In genomic region chr3:138114431-138114918, GRCh38 we compare ENCODE assay signal across 7 cellular contexts. TPM values are rescaled to one million over a fixed set of nuclear protein-coding genes. Genes with fewer than 3 reads are reported as not detected.
DNase-seq lines count a peak whose midpoint lies in the region; ATAC-seq, FAIRE-seq and TF ChIP-seq lines count a peak whose summit lies in the region.

No MANE protein-coding gene starts in this region.

- H3K36me3 Mint-ChIP-seq in glutamatergic neuron (ENCODE audit: unreplicated experiment) = no peaks in the 10 kb centered on the region

- H3K27ac ChIP-seq in VCaP = peak overlapping the region; percentile 55

- H3K4me3 Mint-ChIP-seq in glutamatergic neuron (ENCODE audit: unreplicated experiment) = peak overlapping the region; percentile 84

- no peak for TF ChIP-seq CTCF in HFF-Myc (IDR thresholded peaks at IDR 0.05; ENCODE audit: low read depth, low read length, missing control alignments)
- TF ChIP-seq CTCF in VCaP (conservative IDR thresholded peaks at IDR 0.05) = no peak
- no peak for TF ChIP-seq CTCF in glutamatergic neuron (IDR thresholded peaks at IDR 0.05; ENCODE audit: partially characterized antibody, unreplicated experiment)
- no peak for TF ChIP-seq CTCF in D721Med (IDR thresholded peaks at IDR 0.05; ENCODE audit: insufficient read depth, missing control alignments)

- no peak for ATAC-seq in GM19328 (IDR thresholded peaks at IDR 0.05; ENCODE audit: unreplicated experiment)

- H3K27ac Mint-ChIP-seq in glutamatergic neuron (ENCODE audit: unreplicated experiment) = no peak overlapping the region

- H3K4me3 ChIP-seq in HFF-Myc (replicated peaks; ENCODE audit: low read depth, low read length) = peak overlapping the region; percentile 74

- peaks cover 4% of the 10 kb centered on the region for H3K27me3 Mint-ChIP-seq in glutamatergic neuron (ENCODE audit: unreplicated experiment)

- DNase-seq in HFF-Myc (ENCODE audit: extremely low read depth, low read depth) (no peak), glutamatergic neuron (no peak), renal cortical epithelial cell (ENCODE audit: low read depth) (peak; percentile 33), GM19239 (ENCODE audit: insufficient read length, low spot score) (no peak), D721Med (ENCODE audit: insufficient read length, low spot score) (no peak)

- FAIRE-seq in GM19239 (lab: Jason Lieb, UNC) (no peak), D721Med (lab: Jason Lieb, UNC) (no peak)

- no peaks in the 10 kb centered on the region for H3K9me3 Mint-ChIP-seq in glutamatergic neuron (ENCODE audit: unreplicated experiment)

- H3K4me1 Mint-ChIP-seq in glutamatergic neuron (ENCODE audit: low read depth, unreplicated experiment) = peaks cover 2% of the 10 kb centered on the region

RNA-seq across cellular contexts. Expression of gene DZIP1L, which starts 0.9 kb away (rescaled TPM):
- total RNA-seq in glutamatergic neuron (ENCODE audit: unreplicated experiment) (3.3 TPM), renal cortical epithelial cell (9.0 and 21.5 TPM in 2 replicates)

RNA-seq across cellular contexts. Expression of gene A4GNT, which starts 17.7 kb away (rescaled TPM):
- total RNA-seq in glutamatergic neuron (ENCODE audit: unreplicated experiment) (not detected), renal cortical epithelial cell (not detected in 2 replicates)
